Comparison of ENCODE assay signal across 10 cellular contexts in genomic region chrX:23732704-23733103, GRCh38. TPM values are rescaled to one million over a fixed set of nuclear protein-coding genes. Genes with fewer than 3 reads are reported as not detected.
A peak's percentile ranks its signal among the peaks of the same experiment; 100 is the strongest.
DNase-seq lines count a peak whose midpoint lies in the region; ATAC-seq, FAIRE-seq and TF ChIP-seq lines count a peak whose summit lies in the region.
"Had no signal": no experiment of that assay in that cellular context is flagged by ENCODE, and none has a peak within 500 bp of the region (broad histone marks: within the 10 kb centered on the region; RNA-seq: fewer than 3 reads in every experiment).

No MANE protein-coding gene starts in this region.

- DNase-seq in GM12878 (ENCODE audit: low read depth, low spot score) (peak; percentile 65), AG08396 (ENCODE audit: low spot score) (no peak), ureter (ENCODE audit: low spot score) (no peak), cerebellar nuclear complex (lab: John Stamatoyannopoulos, UW) (no peak)
- no peak for DNase-seq in activated effector memory CD4-positive, alpha-beta T cell treated with anti-CD3 and anti-CD28 coated beads, Interleukin-2, amount 50 U/mL, for 16 hours
- DNase-seq: left ventricle myocardium inferior, NCI-H2081 treated with DMSO at 0.1 percent for 48 hours had no signal

- peak overlapping the region; percentile 69 for H3K27ac ChIP-seq in GM12878 (ENCODE audit: control insufficient read depth, insufficient read depth)
- H3K27ac ChIP-seq: left ventricle myocardium inferior had no signal

- H3K9me3 ChIP-seq in GM12878 (replicated peaks; ENCODE audit: control insufficient read depth, insufficient read depth, low read length), result no peaks in the 10 kb centered on the region; the same call in 2 of the 3 replicates
- H3K9me3 ChIP-seq: left ventricle myocardium inferior had no signal

- H3K4me1 ChIP-seq in GM12878 (ENCODE audit: control insufficient read depth, insufficient read depth, low read length), result peaks cover 6% of the 10 kb centered on the region
- H3K4me1 ChIP-seq: left ventricle myocardium inferior had no signal

- no peak for TF ChIP-seq RAD21 in GM12878 (IDR thresholded peaks at IDR 0.05; ENCODE audit: insufficient read depth, low read depth, low read length)

- no peaks in the 10 kb centered on the region; a peak in 1 of 4 replicates for H3K36me3 ChIP-seq in GM12878 (ENCODE audit: control insufficient read depth in 2 of 2, insufficient read depth in 2 of 2, low read length in 1 of 2)

- H4K20me1 ChIP-seq in GM12878 (ENCODE audit: control insufficient read depth, insufficient read depth), result no peaks in the 10 kb centered on the region

- peaks cover 3% of the 10 kb centered on the region for H3K79me2 ChIP-seq in GM12878 (ENCODE audit: control insufficient read depth, insufficient read depth, low read length)

- intact Hi-C loops in GM12878 (cut with micrococcal nuclease; ENCODE audit: unreplicated experiment), result no loop called here

- in situ Hi-C loops in GM12878 (cut with MboI), result no loop called here

- WGBS in GM12878 (ENCODE audit: insufficient coverage, insufficient replicate concordance, low lambda C conversion rate, missing lambda C conversion rate), result 9% methylated on average over 5 of the region's 5 CpGs

- TF ChIP-seq POLR2A in GM12878 (IDR thresholded peaks at IDR 0.05; ENCODE audit: low read depth, low read length), result no peak

- TF ChIP-seq EP300 in GM12878 (IDR thresholded peaks at IDR 0.05; ENCODE audit: borderline replicate concordance in 1 of 2, control insufficient read depth in 1 of 2, low read depth in 2 of 2, low read length in 2 of 2), result peak; percentile 98

- H3K27me3 ChIP-seq in GM12878 (replicated peaks in 1 of 2; ENCODE audit: control insufficient read depth in 2 of 2, insufficient read depth in 2 of 2, low read length in 1 of 2), result no peaks in the 10 kb centered on the region

- H2AFZ ChIP-seq in GM12878 (ENCODE audit: control insufficient read depth, low read depth, low read length), result no peak overlapping the region

- peak overlapping the region; percentile 69 for H3K4me2 ChIP-seq in GM12878 (ENCODE audit: control insufficient read depth, insufficient read depth)

- SMC1A ChIA-PET in GM12878 (lab: Charles Lee; ENCODE audit: uncharacterized antibody, unreplicated experiment), result interaction anchor here (1.0 kb wide), 1 partner anchor 166 kb away, joined by 4 read pairs; no protein-coding TSS in a partner anchor

- H3K9ac ChIP-seq in GM12878 (ENCODE audit: control insufficient read depth, insufficient read depth, low read length), result no peak overlapping the region

- RAD21 ChIA-PET in GM12878 (lab: Charles Lee; ENCODE audit: unreplicated experiment), result interaction anchor here (1.0 to 1.3 kb wide), 3 partner anchors 9 to 51 kb away, joined by 3 to 4 read pairs (median 4); partner anchors contain the start of gene ACOT9

- ATAC-seq in GM18519 (IDR thresholded peaks at IDR 0.05; ENCODE audit: low FRiP score, unreplicated experiment) (peak; percentile 95), GM21447 (IDR thresholded peaks at IDR 0.05; ENCODE audit: unreplicated experiment) (peak; percentile 85), HG03354 (IDR thresholded peaks at IDR 0.05; ENCODE audit: poor library complexity, severe bottlenecking, unreplicated experiment) (peak; percentile 93), GM12878 (peak; percentile 89)

- CTCF ChIA-PET in GM12878 (lab: Yijun Ruan, JAX), result interaction anchor here (2.1 kb wide), 1 partner anchor 169 kb away, joined by 15 read pairs; no protein-coding TSS in a partner anchor

- no TSS peak for BruUV-seq in GM12878 (replicated peaks; lab: Mats Ljungman, UMichigan)

- TF ChIP-seq CTCF in GM12878 (IDR thresholded peaks at IDR 0.05 in 2 of 3, conservative IDR thresholded peaks at IDR 0.05 in 1 of 3; ENCODE audit: control insufficient read depth in 2 of 3, extremely low read depth in 1 of 3, insufficient read depth in 1 of 3, low read depth in 3 of 3, low read length in 3 of 3), result no peak

- POLR2A ChIA-PET in GM12878 (lab: Charles Lee), result no interaction called here

- no peak for FAIRE-seq in GM12878 (lab: Jason Lieb, UNC)

- H3K4me3 ChIP-seq in GM12878, result no peak overlapping the region
- H3K4me3 ChIP-seq: left ventricle myocardium inferior had no signal

TF ChIP-seq in GM12878, 131 proteins besides CTCF, POLR2A, EP300 and RAD21 (continues in another document):
- TF ChIP-seq WRNIP1 (IDR thresholded peaks at IDR 0.05; ENCODE audit: borderline replicate concordance, low read depth, low read length) (no peak), HDAC2 (IDR thresholded peaks at IDR 0.05) (no peak), IKZF2 (IDR thresholded peaks at IDR 0.05) (peak in 1 of 2 experiments; percentile 36; a peak in 2 of 4 replicates), EED (IDR thresholded peaks at IDR 0.05; ENCODE audit: low read depth) (0 out of 2 replicates have a peak, but pooled peaks have one; percentile 23), RBBP5 (conservative IDR thresholded peaks at IDR 0.05) (no peak), ZNF384 (IDR thresholded peaks at IDR 0.05; ENCODE audit: borderline replicate concordance, low read depth, low read length) (no peak; the same call in 1 of the 2 replicates), ZBTB4 (CRISPR knock-in tag; IDR thresholded peaks at IDR 0.05) (no peak), MTA2 (IDR thresholded peaks at IDR 0.05; ENCODE audit: low read depth) (peak; percentile 94; the same call in 1 of the 2 replicates), NBN (IDR thresholded peaks at IDR 0.05) (peak; percentile 80), FOXM1 (IDR thresholded peaks at IDR 0.05; ENCODE audit: low read depth, low read length) (peak; percentile 64; the same call in 1 of the 2 replicates), TCF12 (IDR thresholded peaks at IDR 0.05; ENCODE audit: low read depth, low read length) (no peak), BACH1 (IDR thresholded peaks at IDR 0.05; ENCODE audit: borderline replicate concordance) (no peak), RCOR1 (conservative IDR thresholded peaks at IDR 0.05; ENCODE audit: low read depth, low read length) (no peak)

RNA-seq across cellular contexts. Expression of gene ACOT9, which starts 10.4 kb away (rescaled TPM):
- 57.0 and 59.2 TPM in 2 replicates for total RNA-seq in GM12878 (2013; cell fraction: nucleolus; rRNA removed)
- total RNA-seq in GM12878 (2014; rRNA removed) (21.1 and 22.0 TPM in 2 replicates), GM12878 (2014; rRNA removed; fragmentation: Illumina TruSeq; extraction: Trizol) (19.8 and 21.9 TPM in 2 replicates), GM12878 (2021) (16.9 and 17.4 TPM in 2 replicates), ureter (31.0 TPM)
- 9.7 TPM for polyA plus RNA-seq in GM12878 (2011; ENCODE audit: low read depth)
- polyA plus RNA-seq in GM12878 (2011; rRNA removed) (42.5 and 57.2 TPM in 2 replicates), GM12878 (2014; fragmentation: Illumina TruSeq; extraction: Trizol) (22.0 and 23.4 TPM in 2 replicates), GM12878 (2014; fragmentation: Nextera tagmentation; extraction: Ambion mirVana) (10 to 100 TPM; 23.7 to 24.5 TPM), GM12878 (2014; rRNA removed) (18.1 and 24.0 TPM in 2 replicates), GM12878 (2016; fragmentation: Nextera tagmentation; extraction: Ambion mirVana) (10 to 100 TPM; 22.8 to 24.5 TPM)
- 24.0 and 26.0 TPM in 2 replicates for polyA plus RNA-seq in GM12878 (2011; cell fraction: cytosol; rRNA removed)
- 36.2 and 39.5 TPM in 2 replicates for polyA plus RNA-seq in GM12878 (2011; cell fraction: nucleus; rRNA removed)
- polyA plus RNA-seq in GM12878 (2012), result 12.3 and 15.4 TPM in 2 replicates
- 22.1 and 25.5 TPM in 2 replicates for polyA minus RNA-seq in GM12878 (2011; rRNA and poly(A)+ RNA removed)
- 8.4 and 8.7 TPM in 2 replicates for polyA minus RNA-seq in GM12878 (2011; cell fraction: cytosol; rRNA and poly(A)+ RNA removed)
- polyA minus RNA-seq in GM12878 (2011; cell fraction: nucleus; rRNA and poly(A)+ RNA removed), result 13.7 and 18.1 TPM in 2 replicates

RNA-seq across cellular contexts. Expression of gene SAT1, which starts 50.3 kb away (rescaled TPM):
- 352 and 394 TPM in 2 replicates for total RNA-seq in GM12878 (2013; cell fraction: nucleolus; rRNA removed)
- total RNA-seq in GM12878 (2014; rRNA removed), result 42.3 and 59.6 TPM in 2 replicates
- 55.9 and 59.3 TPM in 2 replicates for total RNA-seq in GM12878 (2014; rRNA removed; fragmentation: Illumina TruSeq; extraction: Trizol)
- 42.2 and 44.1 TPM in 2 replicates for total RNA-seq in GM12878 (2021)
- polyA plus RNA-seq in GM12878 (2011; ENCODE audit: low read depth), result 105 TPM
- polyA plus RNA-seq in GM12878 (2011; rRNA removed), result 234 and 346 TPM in 2 replicates
- polyA plus RNA-seq in GM12878 (2011; cell fraction: cytosol; rRNA removed), result 83.6 and 114 TPM in 2 replicates
- 314 and 466 TPM in 2 replicates for polyA plus RNA-seq in GM12878 (2011; cell fraction: nucleus; rRNA removed)
- 109 and 136 TPM in 2 replicates for polyA plus RNA-seq in GM12878 (2012)
- 69.0 and 93.5 TPM in 2 replicates for polyA plus RNA-seq in GM12878 (2014; fragmentation: Illumina TruSeq; extraction: Trizol)
- 100 to 1,000 TPM; 155 to 162 TPM for polyA plus RNA-seq in GM12878 (2014; fragmentation: Nextera tagmentation; extraction: Ambion mirVana)
- 52.0 and 64.9 TPM in 2 replicates for polyA plus RNA-seq in GM12878 (2014; rRNA removed)
- 10 to 100 TPM; 55.0 to 55.6 TPM for polyA plus RNA-seq in GM12878 (2016; fragmentation: Nextera tagmentation; extraction: Ambion mirVana)
- 57.9 and 63.6 TPM in 2 replicates for polyA minus RNA-seq in GM12878 (2011; rRNA and poly(A)+ RNA removed)
- polyA minus RNA-seq in GM12878 (2011; cell fraction: cytosol; rRNA and poly(A)+ RNA removed), result 19.1 and 20.5 TPM in 2 replicates
- polyA minus RNA-seq in GM12878 (2011; cell fraction: nucleus; rRNA and poly(A)+ RNA removed), result 81.4 and 82.6 TPM in 2 replicates
- 205 TPM for total RNA-seq in ureter
